In the genomic region with DNA sequence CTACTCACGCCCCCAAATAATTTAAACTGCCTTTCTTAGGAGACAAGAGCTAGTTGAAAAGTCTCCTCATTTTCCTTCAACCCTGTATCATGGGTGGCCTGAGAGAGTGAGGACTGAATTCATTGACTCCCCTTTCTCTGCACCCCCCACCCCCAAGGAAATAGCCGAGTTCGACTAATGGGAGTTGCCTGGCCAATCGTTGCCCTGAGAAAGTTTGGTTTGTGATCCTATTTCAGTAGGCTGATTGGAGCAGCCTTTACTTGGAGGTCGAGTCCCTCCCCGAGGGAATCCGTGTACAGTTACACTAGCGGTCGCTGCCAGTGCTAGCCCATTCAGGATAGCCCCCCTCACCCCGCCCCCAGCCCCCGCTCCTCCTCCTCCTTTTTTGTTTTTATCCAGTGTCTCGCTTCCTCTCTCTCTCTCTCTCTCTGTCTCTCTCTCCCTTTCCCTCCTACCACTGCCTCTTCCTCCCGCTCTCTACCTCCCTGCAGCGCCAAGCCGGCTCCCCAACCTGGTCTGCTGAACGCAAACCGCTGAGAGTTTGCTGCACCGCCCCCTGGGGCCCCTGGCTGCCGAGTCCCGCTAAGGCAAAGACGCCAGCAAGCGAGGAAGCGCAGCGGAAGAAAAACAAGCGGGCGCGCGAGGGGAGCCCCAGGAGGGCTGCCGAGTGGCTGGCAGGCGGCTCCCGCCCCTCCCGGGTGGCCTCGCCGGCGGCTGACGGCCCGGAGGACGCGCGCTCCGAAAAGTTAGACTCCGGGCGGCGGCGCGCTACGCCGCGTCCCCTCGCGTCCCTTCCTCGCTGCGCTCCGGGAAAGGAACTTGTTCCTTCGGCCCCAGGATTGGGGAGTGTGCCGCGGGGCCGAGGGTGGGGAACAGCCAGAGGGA, we compare ENCODE assay signal across 8 cellular contexts. TPM values are rescaled to one million over a fixed set of nuclear protein-coding genes. Genes with fewer than 3 reads are reported as not detected.
DNase-seq lines count a peak whose midpoint lies in the region; ATAC-seq lines count a peak whose summit lies in the region.

A gene (plus strand): TSS at position 419 of the 885 bp plus-strand sequence. CDS start 524 bp downstream, outside the sequence.

- peaks cover 60% of the 10 kb centered on the region for H3K4me1 Mint-ChIP-seq in T-helper 1 cell treated with Interleukin-12 subunit alpha and Interleukin-12 subunit beta and Interleukin-4 antibody, amounts not matched to agents 30 μg/mL and 1 μg/mL, for 36 hours (ENCODE audit: low read depth)

- H3K36me3 ChIP-seq in HUES64 (ENCODE audit: insufficient read depth, low read length), result no peaks in the 10 kb centered on the region
- H3K36me3 ChIP-seq in iPS-18a (ENCODE audit: control insufficient read depth, low read depth, low read length), result no peaks in the 10 kb centered on the region

- H3K4me1 ChIP-seq in HUES64 (ENCODE audit: insufficient read depth, low read length), result peaks cover 40% of the 10 kb centered on the region
- peaks cover 24% of the 10 kb centered on the region for H3K4me1 ChIP-seq in iPS-18a (ENCODE audit: control insufficient read depth, low read depth, low read length)

- peak; percentile 68 for ATAC-seq in GM19455 (IDR thresholded peaks at IDR 0.05; ENCODE audit: unreplicated experiment)

- WGBS in HUES64, result under 1% methylated on average over 58 of the region's 58 CpGs

- H3K9me3 Mint-ChIP-seq in T-helper 1 cell treated with Interleukin-12 subunit alpha and Interleukin-12 subunit beta and Interleukin-4 antibody, amounts not matched to agents 30 μg/mL and 1 μg/mL, for 36 hours, result no peaks in the 10 kb centered on the region

- H3K4me3 ChIP-seq in HUES64 (ENCODE audit: low read length), result peak within 1 kb of the TSS; percentile 70
- H3K4me3 ChIP-seq in iPS-18a (ENCODE audit: low read length), result peak within 1 kb of the TSS; percentile 80

- peak within 1 kb of the TSS; percentile 92 for H3K4me3 Mint-ChIP-seq in T-helper 1 cell treated with Interleukin-12 subunit alpha and Interleukin-12 subunit beta and Interleukin-4 antibody, amounts not matched to agents 30 μg/mL and 1 μg/mL, for 36 hours

- H3K36me3 Mint-ChIP-seq in T-helper 1 cell treated with Interleukin-12 subunit alpha and Interleukin-12 subunit beta and Interleukin-4 antibody, amounts not matched to agents 30 μg/mL and 1 μg/mL, for 36 hours (ENCODE audit: low read depth), result peaks cover 36% of the 10 kb centered on the region

- H3K27me3 ChIP-seq in HUES64 (ENCODE audit: insufficient read depth, low read length) (peaks cover 56% of the 10 kb centered on the region), iPS-18a (ENCODE audit: control insufficient read depth, insufficient read depth, low read length) (peaks cover 14% of the 10 kb centered on the region)

- H3K9ac ChIP-seq in HUES64 (ENCODE audit: low read depth, low read length) (peak within 1 kb of the TSS; percentile 68), iPS-18a (ENCODE audit: low read length) (peak within 1 kb of the TSS; percentile 40)

- H3K27ac Mint-ChIP-seq in T-helper 1 cell treated with Interleukin-12 subunit alpha and Interleukin-12 subunit beta and Interleukin-4 antibody, amounts not matched to agents 30 μg/mL and 1 μg/mL, for 36 hours, result peak within 1 kb of the TSS; percentile 90

- H3K9me3 ChIP-seq in HUES64 (ENCODE audit: insufficient read depth, low read depth, low read length) (no peaks in the 10 kb centered on the region), iPS-18a (ENCODE audit: control insufficient read depth, low read depth, low read length) (no peaks in the 10 kb centered on the region)

- DNase-seq in AG20443 (ENCODE audit: low spot score) (peak; percentile 83), kidney glomerular epithelial cell (lab: John Stamatoyannopoulos, UW) (no peak)
- DNase-seq in stimulated activated CD4-positive, alpha-beta T cell treated with anti-CD3 and anti-CD28 coated beads, Interleukin-12 subunit alpha, Interleukin-12 subunit beta, amount 100 ng/mL, for 24 hours (ENCODE audit: low read depth in 2 of 2), result peak; percentile 40 to 71

- H3K27me3 Mint-ChIP-seq in T-helper 1 cell treated with Interleukin-12 subunit alpha and Interleukin-12 subunit beta and Interleukin-4 antibody, amounts not matched to agents 30 μg/mL and 1 μg/mL, for 36 hours (ENCODE audit: low read depth), result no peaks in the 10 kb centered on the region

- H3K27ac ChIP-seq in HUES64 (ENCODE audit: low read depth, low read length) (peak within 1 kb of the TSS; percentile 76), angular gyrus (ENCODE audit: low read depth, low read length) (peak within 1 kb of the TSS; percentile 44), iPS-18a (ENCODE audit: low read length) (no peak within 1 kb of the TSS)

RNA-seq across cellular contexts. Expression of the gene that starts here (rescaled TPM):
- 8.1 TPM for polyA plus RNA-seq in HUES64 (2013, experiment 1 of 2)
- polyA plus RNA-seq in HUES64 (2013, experiment 2 of 2), result 9.3 TPM
